In the genomic region with DNA sequence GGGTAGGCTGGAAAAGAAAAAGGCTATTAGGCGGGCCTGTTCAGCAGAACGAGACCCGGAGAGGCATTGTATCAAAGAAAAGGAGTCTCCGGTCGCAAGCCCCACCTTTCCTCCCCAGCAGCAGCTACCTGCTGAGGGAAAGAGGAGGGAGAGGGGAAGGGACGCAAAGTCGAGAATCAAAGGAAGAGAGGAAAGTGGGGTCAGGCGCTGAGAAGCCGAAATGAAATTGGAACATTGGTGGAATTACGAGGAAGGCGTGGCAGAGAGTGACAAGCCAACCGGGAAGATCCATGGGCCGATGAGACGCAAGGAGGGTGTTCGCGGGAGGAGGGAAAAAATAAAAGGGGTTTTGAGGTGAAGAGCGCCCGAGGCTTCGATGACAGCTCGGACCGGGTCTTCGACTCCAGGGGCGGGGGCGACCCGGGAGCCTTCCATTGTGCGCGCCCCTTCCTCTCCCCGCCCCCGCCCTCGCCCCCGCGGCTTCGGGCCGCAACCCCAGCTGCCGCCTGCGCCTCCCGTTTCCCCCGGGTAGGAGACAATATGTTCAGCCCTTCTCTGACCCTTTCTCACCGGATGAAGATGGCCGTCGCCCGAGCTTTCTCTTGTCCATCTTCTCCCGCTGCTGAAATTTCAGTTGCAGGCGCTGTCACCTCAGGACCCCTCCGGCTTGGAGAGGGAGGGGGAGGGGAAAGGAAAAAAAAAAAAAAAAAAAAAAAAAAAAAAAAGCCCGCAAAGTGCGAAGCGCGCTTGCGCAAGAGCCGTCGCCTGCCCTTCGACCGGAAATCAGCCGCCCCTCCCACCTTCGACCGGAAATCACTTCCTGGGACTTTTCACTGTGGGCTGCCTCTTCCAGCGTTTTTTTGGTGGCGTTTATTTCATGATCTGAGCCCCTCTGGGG, we compare ENCODE assay signal across 8 cellular contexts. TPM values are rescaled to one million over a fixed set of nuclear protein-coding genes. Genes with fewer than 3 reads are reported as not detected.
DNase-seq lines count a peak whose midpoint lies in the region; ATAC-seq and TF ChIP-seq lines count a peak whose summit lies in the region.

TSS of gene SENP7 (minus strand) at position 692 of the 898 bp plus-strand sequence. CDS start at position 610, 82 bp downstream.

- no peaks in the 10 kb centered on the region for H3K9me3 ChIP-seq in ectodermal cell (ENCODE audit: control insufficient read depth, low read length)
- H3K9me3 ChIP-seq in lower lobe of right lung: no peaks in the 10 kb centered on the region

- H3K9me3 Mint-ChIP-seq in activated CD4-positive, alpha-beta memory T cell treated with anti-CD3 and anti-CD28 coated beads, Interleukin-2, amount 10 ng/mL, durations not matched to agents 7 days and 5 days: peaks cover 2% of the 10 kb centered on the region

- WGBS in ectodermal cell, 2 experiments: 1% methylated on average over 57 to 59 of the region's 59 CpGs

- H3K4me3 Mint-ChIP-seq in activated CD4-positive, alpha-beta memory T cell treated with anti-CD3 and anti-CD28 coated beads, Interleukin-2, amount 10 ng/mL, durations not matched to agents 7 days and 5 days: peak within 1 kb of the TSS; percentile 100

- H3K27ac Mint-ChIP-seq in activated CD4-positive, alpha-beta memory T cell treated with anti-CD3 and anti-CD28 coated beads, Interleukin-2, amount 10 ng/mL, durations not matched to agents 7 days and 5 days: peak within 1 kb of the TSS; percentile 92

- intact Hi-C loops in lower lobe of right lung (cut with DNase I): no loop called here

- H3K36me3 Mint-ChIP-seq in activated CD4-positive, alpha-beta memory T cell treated with anti-CD3 and anti-CD28 coated beads, Interleukin-2, amount 10 ng/mL, durations not matched to agents 7 days and 5 days (ENCODE audit: low read depth): peaks cover 31% of the 10 kb centered on the region

- CTCF ChIA-PET in activated CD4-positive, alpha-beta memory T cell treated with anti-CD3 and anti-CD28 coated beads, Interleukin-2, amount 10 ng/mL, durations not matched to agents 7 days and 5 days (lab: Charles Lee): interaction anchor here (0.7 to 1.8 kb wide), 4 partner anchors 10 to 61 kb away, joined by 3 to 12 read pairs (median 4); partner anchors contain the start of gene PCNP

- H3K27ac ChIP-seq in ectodermal cell (ENCODE audit: insufficient read depth, low read depth, low read length, poor library complexity, severe bottlenecking) (peak within 1 kb of the TSS; percentile 80), lower lobe of right lung (peak within 1 kb of the TSS; percentile 89)

- H3K27me3 ChIP-seq in ectodermal cell (ENCODE audit: control insufficient read depth, insufficient read depth, low read length, poor library complexity, severe bottlenecking) (peaks cover 5% of the 10 kb centered on the region), lower lobe of right lung (ENCODE audit: low read depth) (no peaks in the 10 kb centered on the region)

- no peaks in the 10 kb centered on the region for H3K27me3 Mint-ChIP-seq in activated CD4-positive, alpha-beta memory T cell treated with anti-CD3 and anti-CD28 coated beads, Interleukin-2, amount 10 ng/mL, durations not matched to agents 7 days and 5 days

- H3K4me3 ChIP-seq in ectodermal cell (ENCODE audit: insufficient read depth, low read depth, low read length): peak within 1 kb of the TSS; percentile 59
- peak within 1 kb of the TSS; percentile 74 for H3K4me3 ChIP-seq in lower lobe of right lung

- POLR2A ChIA-PET in activated CD4-positive, alpha-beta memory T cell treated with anti-CD3 and anti-CD28 coated beads, Interleukin-2, amount 10 ng/mL, durations not matched to agents 7 days and 5 days (lab: Charles Lee): interaction anchor here (0.8 to 3.8 kb wide), 14 partner anchors 8 to 802 kb away, joined by 3 to 24 read pairs (median 4); partner anchors contain the start of genes CEP97, PCNP, TRMT10C and ZBTB11

- peak; percentile 64 for TF ChIP-seq POLR2A in GM19099 (IDR thresholded peaks at IDR 0.05; ENCODE audit: extremely low read depth, insufficient read length, low read depth)

- peaks cover 48% of the 10 kb centered on the region for H3K4me1 Mint-ChIP-seq in activated CD4-positive, alpha-beta memory T cell treated with anti-CD3 and anti-CD28 coated beads, Interleukin-2, amount 10 ng/mL, durations not matched to agents 7 days and 5 days

- H3K36me3 ChIP-seq in ectodermal cell (ENCODE audit: control insufficient read depth, insufficient read depth, low read length): no peaks in the 10 kb centered on the region
- H3K36me3 ChIP-seq in lower lobe of right lung: no peaks in the 10 kb centered on the region

- peak; percentile 62 for ATAC-seq in HG03460 (IDR thresholded peaks at IDR 0.05; ENCODE audit: unreplicated experiment)
- ATAC-seq in lower lobe of right lung: peak; percentile 83 to 92

- TF ChIP-seq CTCF in lower lobe of right lung (IDR thresholded peaks at IDR 0.05): no peak

- DNase-seq in AG20443 (ENCODE audit: low spot score): peak; percentile 98
- peak; percentile 51 for DNase-seq in NCI-H748 treated with DMSO at 0.1 percent for 48 hours (lab: John Stamatoyannopoulos, UW)
- DNase-seq in activated CD4-positive, alpha-beta memory T cell treated with anti-CD3 and anti-CD28 coated beads, Interleukin-2, amount 10 ng/mL, durations not matched to agents 7 days and 5 days: peak; percentile 79
- DNase-seq in lower lobe of right lung: peak; percentile 91
- DNase-seq in stimulated activated CD4-positive, alpha-beta T cell treated with anti-CD3 and anti-CD28 coated beads, TNF-alpha, amount 100 ng/mL, for 24 hours (ENCODE audit: low read depth in 3 of 3): peak; percentile 58 to 77 (median 62)

- no peaks in the 10 kb centered on the region for H3K4me1 ChIP-seq in ectodermal cell (ENCODE audit: control insufficient read depth, insufficient read depth, low read length)
- peaks cover 18% of the 10 kb centered on the region for H3K4me1 ChIP-seq in lower lobe of right lung

RNA-seq across cellular contexts. Expression of gene SENP7, which starts in this region (rescaled TPM):
- 10 to 100 TPM; 28.3 to 30.5 TPM for total RNA-seq in activated CD4-positive, alpha-beta memory T cell treated with anti-CD3 and anti-CD28 coated beads, Interleukin-2, amount 10 ng/mL, durations not matched to agents 7 days and 5 days
- polyA plus RNA-seq in ectodermal cell (2013, experiment 1 of 4): 17.4 TPM
- polyA plus RNA-seq in ectodermal cell (2013, experiment 2 of 4): 22.9 TPM
- 17.5 TPM for polyA plus RNA-seq in ectodermal cell (2013, experiment 3 of 4)
- polyA plus RNA-seq in ectodermal cell (2013, experiment 4 of 4): 23.6 TPM
- 18.2 TPM for total RNA-seq in lower lobe of right lung

Comparison
In these comparisons a context has a peak if more than half of its experiments do, and no peak if none do; other contexts are left out.
1. Peak in every context shown above with its lines: DNase-seq, ATAC-seq, H3K4me3 ChIP-seq and H3K27ac ChIP-seq.